Comparison of ENCODE assay signal across 8 cellular contexts in genomic region chr9:468766-469496, GRCh38. TPM values are rescaled to one million over a fixed set of nuclear protein-coding genes. Genes with fewer than 3 reads are reported as not detected.
A peak's percentile ranks its signal among the peaks of the same experiment; 100 is the strongest.
DNase-seq lines count a peak whose midpoint lies in the region; ATAC-seq and TF ChIP-seq lines count a peak whose summit lies in the region.

No MANE protein-coding gene starts in this region.

- H3K4me1 ChIP-seq in GM23338 (ENCODE audit: insufficient read depth) (peaks cover 27% of the 10 kb centered on the region), right cardiac atrium (ENCODE audit: control insufficient read depth, insufficient read depth, low read length) (peaks cover 2% of the 10 kb centered on the region), smooth muscle cell (ENCODE audit: low read depth) (peaks cover 6% of the 10 kb centered on the region)

- peaks cover 24% of the 10 kb centered on the region for H3K4me1 Mint-ChIP-seq in GM23338

- H3K4me3 ChIP-seq in GM23338 (peak overlapping the region; percentile 68), right cardiac atrium (ENCODE audit: low read length) (peak overlapping the region; percentile 68), smooth muscle cell (no peak overlapping the region)

- peak overlapping the region; percentile 93 for H3K4me3 Mint-ChIP-seq in GM23338

- WGBS in right cardiac atrium: 12% methylated on average over 8 of the region's 10 CpGs
- WGBS in smooth muscle cell (ENCODE audit: low lambda C conversion rate): 76% methylated on average over 10 of the region's 10 CpGs

- ATAC-seq in GM23338 (no peak), right cardiac atrium (peak; percentile 7 to 34), HG03457 (IDR thresholded peaks at IDR 0.05; ENCODE audit: unreplicated experiment) (no peak), GM18520 (IDR thresholded peaks at IDR 0.05; ENCODE audit: unreplicated experiment) (no peak)

- no peaks in the 10 kb centered on the region for H3K36me3 ChIP-seq in GM23338 (ENCODE audit: insufficient read depth)
- no peaks in the 10 kb centered on the region for H3K36me3 ChIP-seq in smooth muscle cell (ENCODE audit: low read depth)

- H3K27me3 ChIP-seq in GM23338 (ENCODE audit: insufficient read depth) (no peaks in the 10 kb centered on the region), right cardiac atrium (ENCODE audit: control insufficient read depth, insufficient read depth) (no peaks in the 10 kb centered on the region), smooth muscle cell (ENCODE audit: low read depth) (no peaks in the 10 kb centered on the region)

- H4K20me1 ChIP-seq in GM23338 (replicated peaks; ENCODE audit: insufficient read depth) (no peaks in the 10 kb centered on the region), smooth muscle cell (ENCODE audit: low read depth) (no peaks in the 10 kb centered on the region)

- H3K9ac ChIP-seq in smooth muscle cell (ENCODE audit: low read depth): no peak overlapping the region

- H3K27ac ChIP-seq in GM23338 (ENCODE audit: low read depth) (peak overlapping the region; percentile 94), VCaP (peak overlapping the region; percentile 87), right cardiac atrium (ENCODE audit: low read length) (peak overlapping the region; percentile 86), smooth muscle cell (ENCODE audit: low read depth) (no peak overlapping the region)

- H3K27ac Mint-ChIP-seq in GM23338: 0 out of 2 replicates have a peak overlapping the region, but pooled peaks have one; percentile 40

- intact Hi-C loops in right cardiac atrium (cut with DNase I): loop anchor here in 1 of 4 donors (10.0 kb wide), 1 partner anchor 76 kb away; no protein-coding TSS in a partner anchor

- no peaks in the 10 kb centered on the region for H3K9me2 ChIP-seq in GM23338 (ENCODE audit: insufficient read depth)

- H3F3A ChIP-seq in GM23338 (replicated peaks; ENCODE audit: low read depth) (0 out of 2 replicates have a peak, but pooled peaks cover 9% of the 10 kb centered on the region), smooth muscle cell (ENCODE audit: low read depth) (no peaks in the 10 kb centered on the region)

- peak overlapping the region; percentile 100 for H2AFZ ChIP-seq in GM23338
- H2AFZ ChIP-seq in smooth muscle cell (ENCODE audit: low read depth): peak overlapping the region; percentile 22

- H3K4me2 ChIP-seq in GM23338 (peak overlapping the region; percentile 86), smooth muscle cell (peak overlapping the region; percentile 60)

- TF ChIP-seq CTCF in GM23338 (conservative IDR thresholded peaks at IDR 0.05; ENCODE audit: low read depth in 2 of 2) (no peak), VCaP (conservative IDR thresholded peaks at IDR 0.05) (no peak), smooth muscle cell (IDR thresholded peaks at IDR 0.05; ENCODE audit: borderline replicate concordance, insufficient read depth, poor library complexity, severe bottlenecking) (no peak)

- no peaks in the 10 kb centered on the region; the same call in 2 of the 3 replicates for H3K36me3 Mint-ChIP-seq in GM23338 (ENCODE audit: low read depth)

- H3K9me3 ChIP-seq in right cardiac atrium (ENCODE audit: control insufficient read depth, low read length) (no peaks in the 10 kb centered on the region), smooth muscle cell (replicated peaks; ENCODE audit: low read depth) (no peaks in the 10 kb centered on the region)

- H3K79me2 ChIP-seq in GM23338 (replicated peaks; ENCODE audit: insufficient read depth) (peaks cover 13% of the 10 kb centered on the region), smooth muscle cell (ENCODE audit: low read depth) (no peaks in the 10 kb centered on the region)

- no peaks in the 10 kb centered on the region for H3K9me3 Mint-ChIP-seq in GM23338

- DNase-seq in GM23338 (ENCODE audit: low spot score): no peak
- peak in 1 of 3 donors; percentile 39 for DNase-seq in right cardiac atrium
- no peak for DNase-seq in smooth muscle cell (lab: John Stamatoyannopoulos, UW; ENCODE audit: unreplicated experiment)
- DNase-seq in NCI-H510A (lab: John Stamatoyannopoulos, UW): no peak
- DNase-seq in D341Med (ENCODE audit: low spot score): no peak

- peaks cover 16% of the 10 kb centered on the region for H3K27me3 Mint-ChIP-seq in GM23338 (ENCODE audit: insufficient read depth, low read depth, poor library complexity)

TF ChIP-seq in GM23338, 12 proteins besides CTCF, POLR2A, EP300 and RAD21 (continues in another document):
- TF ChIP-seq ZNF331 (CRISPR knock-in tag; IDR thresholded peaks at IDR 0.05; ENCODE audit: low read depth) (no peak), ZNF114 (CRISPR knock-in tag; IDR thresholded peaks at IDR 0.05) (no peak), NANOG (IDR thresholded peaks at IDR 0.05; ENCODE audit: borderline replicate concordance) (no peak), STAT1 (IDR thresholded peaks at IDR 0.05; ENCODE audit: unreplicated experiment) (no peak), EZH2 (IDR thresholded peaks at IDR 0.05; ENCODE audit: low read depth, unreplicated experiment) (no peak), CREB1 (CRISPR knock-in tag; IDR thresholded peaks at IDR 0.05; ENCODE audit: low read depth) (no peak), POLR2AphosphoS5 (IDR thresholded peaks at IDR 0.05; ENCODE audit: low read depth) (no peak), JUNB (IDR thresholded peaks at IDR 0.05; ENCODE audit: unreplicated experiment) (no peak)
- TF ChIP-seq, protein P1, sequence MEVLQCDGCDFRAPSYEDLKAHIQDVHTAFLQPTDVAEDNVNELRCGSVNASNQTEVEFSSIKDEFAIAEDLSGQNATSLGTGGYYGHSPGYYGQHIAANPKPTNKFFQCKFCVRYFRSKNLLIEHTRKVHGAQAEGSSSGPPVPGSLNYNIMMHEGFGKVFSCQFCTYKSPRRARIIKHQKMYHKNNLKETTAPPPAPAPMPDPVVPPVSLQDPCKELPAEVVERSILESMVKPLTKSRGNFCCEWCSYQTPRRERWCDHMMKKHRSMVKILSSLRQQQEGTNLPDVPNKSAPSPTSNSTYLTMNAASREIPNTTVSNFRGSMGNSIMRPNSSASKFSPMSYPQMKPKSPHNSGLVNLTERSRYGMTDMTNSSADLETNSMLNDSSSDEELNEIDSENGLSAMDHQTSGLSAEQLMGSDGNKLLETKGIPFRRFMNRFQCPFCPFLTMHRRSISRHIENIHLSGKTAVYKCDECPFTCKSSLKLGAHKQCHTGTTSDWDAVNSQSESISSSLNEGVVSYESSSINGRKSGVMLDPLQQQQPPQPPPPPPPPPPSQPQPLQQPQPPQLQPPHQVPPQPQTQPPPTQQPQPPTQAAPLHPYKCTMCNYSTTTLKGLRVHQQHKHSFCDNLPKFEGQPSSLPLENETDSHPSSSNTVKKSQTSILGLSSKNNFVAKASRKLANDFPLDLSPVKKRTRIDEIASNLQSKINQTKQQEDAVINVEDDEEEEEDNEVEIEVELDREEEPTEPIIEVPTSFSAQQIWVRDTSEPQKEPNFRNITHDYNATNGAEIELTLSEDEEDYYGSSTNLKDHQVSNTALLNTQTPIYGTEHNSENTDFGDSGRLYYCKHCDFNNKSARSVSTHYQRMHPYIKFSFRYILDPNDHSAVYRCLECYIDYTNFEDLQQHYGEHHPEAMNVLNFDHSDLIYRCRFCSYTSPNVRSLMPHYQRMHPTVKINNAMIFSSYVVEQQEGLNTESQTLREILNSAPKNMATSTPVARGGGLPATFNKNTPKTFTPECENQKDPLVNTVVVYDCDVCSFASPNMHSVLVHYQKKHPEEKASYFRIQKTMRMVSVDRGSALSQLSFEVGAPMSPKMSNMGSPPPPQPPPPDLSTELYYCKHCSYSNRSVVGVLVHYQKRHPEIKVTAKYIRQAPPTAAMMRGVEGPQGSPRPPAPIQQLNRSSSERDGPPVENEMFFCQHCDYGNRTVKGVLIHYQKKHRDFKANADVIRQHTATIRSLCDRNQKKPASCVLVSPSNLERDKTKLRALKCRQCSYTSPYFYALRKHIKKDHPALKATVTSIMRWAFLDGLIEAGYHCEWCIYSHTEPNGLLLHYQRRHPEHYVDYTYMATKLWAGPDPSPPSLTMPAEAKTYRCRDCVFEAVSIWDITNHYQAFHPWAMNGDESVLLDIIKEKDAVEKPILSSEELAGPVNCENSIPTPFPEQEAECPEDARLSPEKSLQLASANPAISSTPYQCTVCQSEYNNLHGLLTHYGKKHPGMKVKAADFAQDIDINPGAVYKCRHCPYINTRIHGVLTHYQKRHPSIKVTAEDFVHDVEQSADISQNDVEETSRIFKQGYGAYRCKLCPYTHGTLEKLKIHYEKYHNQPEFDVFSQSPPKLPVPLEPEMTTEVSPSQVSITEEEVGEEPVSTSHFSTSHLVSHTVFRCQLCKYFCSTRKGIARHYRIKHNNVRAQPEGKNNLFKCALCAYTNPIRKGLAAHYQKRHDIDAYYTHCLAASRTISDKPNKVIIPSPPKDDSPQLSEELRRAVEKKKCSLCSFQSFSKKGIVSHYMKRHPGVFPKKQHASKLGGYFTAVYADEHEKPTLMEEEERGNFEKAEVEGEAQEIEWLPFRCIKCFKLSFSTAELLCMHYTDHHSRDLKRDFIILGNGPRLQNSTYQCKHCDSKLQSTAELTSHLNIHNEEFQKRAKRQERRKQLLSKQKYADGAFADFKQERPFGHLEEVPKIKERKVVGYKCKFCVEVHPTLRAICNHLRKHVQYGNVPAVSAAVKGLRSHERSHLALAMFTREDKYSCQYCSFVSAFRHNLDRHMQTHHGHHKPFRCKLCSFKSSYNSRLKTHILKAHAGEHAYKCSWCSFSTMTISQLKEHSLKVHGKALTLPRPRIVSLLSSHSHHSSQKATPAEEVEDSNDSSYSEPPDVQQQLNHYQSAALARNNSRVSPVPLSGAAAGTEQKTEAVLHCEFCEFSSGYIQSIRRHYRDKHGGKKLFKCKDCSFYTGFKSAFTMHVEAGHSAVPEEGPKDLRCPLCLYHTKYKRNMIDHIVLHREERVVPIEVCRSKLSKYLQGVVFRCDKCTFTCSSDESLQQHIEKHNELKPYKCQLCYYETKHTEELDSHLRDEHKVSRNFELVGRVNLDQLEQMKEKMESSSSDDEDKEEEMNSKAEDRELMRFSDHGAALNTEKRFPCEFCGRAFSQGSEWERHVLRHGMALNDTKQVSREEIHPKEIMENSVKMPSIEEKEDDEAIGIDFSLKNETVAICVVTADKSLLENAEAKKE (CRISPR knock-in tag; IDR thresholded peaks at IDR 0.05): no peak

RNA-seq across cellular contexts. Expression of gene KANK1, which starts 35.6 kb away (rescaled TPM):
- 44.8 and 53.6 TPM in 2 replicates for total RNA-seq in GM23338 (2014; rRNA removed; shearing (Covaris generic))
- polyA plus RNA-seq in GM23338 (2016; fragmentation: Nextera tagmentation; extraction: Ambion mirVana): 22.2 and 23.8 TPM in 2 replicates
- 100 to 1,000 TPM; 135 to 178 (median 154) TPM for total RNA-seq in right cardiac atrium
- polyA plus RNA-seq in right cardiac atrium: 83.6 TPM
- total RNA-seq in smooth muscle cell: 27.1 and 40.5 TPM in 2 replicates
- 6.8 and 23.0 TPM in 2 replicates for polyA plus RNA-seq in smooth muscle cell

Comparison
In these comparisons a context has a peak if more than half of its experiments do, and no peak if none do; other contexts are left out.
1. ATAC-seq: peak in right cardiac atrium (2 of 2); none in GM23338 (single experiment), HG03457 (single experiment) and GM18520 (single experiment).